In genomic region chr9:82776508-82776907, GRCh38 we compare ENCODE assay signal across 27 cellular contexts.
DNase-seq lines count a peak whose midpoint lies in the region; ATAC-seq, FAIRE-seq and TF ChIP-seq lines count a peak whose summit lies in the region.
"Had no signal": no experiment of that assay in that cellular context is flagged by ENCODE, and none has a peak within 500 bp of the region (broad histone marks: within the 10 kb centered on the region; RNA-seq: fewer than 3 reads in every experiment).

No MANE protein-coding gene starts in this region.

- no TSS peak for BruUV-seq in HepG2 (replicated peaks; lab: Mats Ljungman, UMichigan)

- intact Hi-C loops in HepG2 (cut with micrococcal nuclease; ENCODE audit: unreplicated experiment) (no loop called here), right lobe of liver (cut with DNase I) (no loop called here), left colon (cut with DNase I, micrococcal nuclease) (no loop called here), CD14-positive monocyte (cut with micrococcal nuclease) (no loop called here)

- CTCF ChIA-PET in HepG2 (lab: Yijun Ruan, JAX; ENCODE audit: low intra/inter-chr PET ratio, low total read pairs): no interaction called here

- H3K4me2 ChIP-seq in HepG2 (ENCODE audit: low read depth, low read length) (no peak overlapping the region), neural progenitor cell (no peak overlapping the region)
- H3K4me2 ChIP-seq: A549; BLaER1 treated with 17β-estradiol and CSF1 and Interleukin-3, amounts not matched to agents 10 nM and 100 nM had no signal

- in situ Hi-C loops in HepG2 (cut with HindIII; ENCODE audit: extremely low pct_ligation_motif_present, low pct_unique_long_range_greater_than_20kb): no loop called here

- H3K27ac Mint-ChIP-seq in neural progenitor cell (peak overlapping the region; percentile 25), CD14-positive monocyte (no peak overlapping the region)
- H3K27ac Mint-ChIP-seq: B cell; CD4-positive, alpha-beta memory T cell; CD4-positive, CD25-positive, alpha-beta regulatory T cell; CD8-positive, alpha-beta memory T cell had no signal

- no peaks in the 10 kb centered on the region for H3K4me1 ChIP-seq in HepG2 (ENCODE audit: insufficient read depth, low read length)
- no peaks in the 10 kb centered on the region for H3K4me1 ChIP-seq in right lobe of liver
- no peaks in the 10 kb centered on the region for H3K4me1 ChIP-seq in neural progenitor cell
- H3K4me1 ChIP-seq: A549; BLaER1 treated with 17β-estradiol and CSF1 and Interleukin-3, amounts not matched to agents 10 nM and 100 nM had no signal

- H3K9me3 Mint-ChIP-seq in neural progenitor cell (peaks cover 6% of the 10 kb centered on the region), CD14-positive monocyte (peaks cover 2 to 15% (median 6%) of the 10 kb centered on the region in 7 donors)

- H3K9me3 ChIP-seq in HepG2 (ENCODE audit: low read length): no peaks in the 10 kb centered on the region
- no peaks in the 10 kb centered on the region for H3K9me3 ChIP-seq in right lobe of liver
- H3K9me3 ChIP-seq in neural progenitor cell (ENCODE audit: low read depth): no peaks in the 10 kb centered on the region

- H3K79me2 ChIP-seq in HepG2 (ENCODE audit: insufficient read depth, low read length) (no peaks in the 10 kb centered on the region), neural progenitor cell (ENCODE audit: low read depth) (no peaks in the 10 kb centered on the region)

- no peaks in the 10 kb centered on the region for H3K27me3 ChIP-seq in HepG2 (ENCODE audit: control insufficient read depth in 1 of 2, insufficient read depth in 2 of 2, low read length in 2 of 2)
- no peaks in the 10 kb centered on the region for H3K27me3 ChIP-seq in right lobe of liver
- H3K27me3 ChIP-seq in neural progenitor cell: no peaks in the 10 kb centered on the region
- H3K27me3 ChIP-seq: BLaER1 treated with 17β-estradiol and CSF1 and Interleukin-3, amounts not matched to agents 10 nM and 100 nM had no signal

- H2AFZ ChIP-seq in HepG2 (ENCODE audit: low read length) (no peak overlapping the region), neural progenitor cell (replicated peaks) (no peak overlapping the region)

- peaks cover 8% of the 10 kb centered on the region for H3K4me1 Mint-ChIP-seq in neural progenitor cell
- no peaks in the 10 kb centered on the region for H3K4me1 Mint-ChIP-seq in CD14-positive monocyte
- H3K4me1 Mint-ChIP-seq: B cell; CD4-positive, alpha-beta memory T cell; CD4-positive, CD25-positive, alpha-beta regulatory T cell; CD8-positive, alpha-beta memory T cell had no signal

- ATAC-seq in HepG2 (no peak), right lobe of liver (no peak), left colon (peak; percentile 65), HG02970 (IDR thresholded peaks at IDR 0.05; ENCODE audit: low FRiP score, unreplicated experiment) (no peak), HG03469 (IDR thresholded peaks at IDR 0.05; ENCODE audit: unreplicated experiment) (no peak)
- ATAC-seq: A549, GM12878 had no signal

- DNase-seq in HepG2 (ENCODE audit: low spot score): no peak
- DNase-seq in right lobe of liver: no peak
- no peak for DNase-seq in left colon
- no peak for DNase-seq in neural progenitor cell (ENCODE audit: low spot score)
- DNase-seq in CD14-positive monocyte (ENCODE audit: low spot score): no peak
- DNase-seq: AML-193; CD4-positive, alpha-beta memory T cell; CD4-positive, CD25-positive, alpha-beta regulatory T cell; CD8-positive, alpha-beta memory T cell; COR-L47; DMS 273 treated with DMSO at 0.1 percent for 48 hours; DMS153; DMS53; DMS79; DND-41; EL; GDM1 had no signal

- no peak for FAIRE-seq in HepG2 (lab: Jason Lieb, UNC)
- FAIRE-seq: A549, GM12878, GM12892, GM19239 had no signal

- H3F3A ChIP-seq in neural progenitor cell (ENCODE audit: low read depth): no peaks in the 10 kb centered on the region

- H3K27me3 Mint-ChIP-seq in neural progenitor cell (ENCODE audit: insufficient read depth, low read depth): peaks cover 2% of the 10 kb centered on the region
- no peaks in the 10 kb centered on the region for H3K27me3 Mint-ChIP-seq in CD14-positive monocyte (ENCODE audit: low read depth in 3 of 3)
- H3K27me3 Mint-ChIP-seq: B cell; CD4-positive, alpha-beta memory T cell; CD4-positive, CD25-positive, alpha-beta regulatory T cell; CD8-positive, alpha-beta memory T cell had no signal

- H3K4me3 ChIP-seq in HepG2 (replicated peaks in 1 of 3; ENCODE audit: insufficient read depth in 1 of 3, low read depth in 2 of 3, low read length in 3 of 3): no peak overlapping the region
- no peak overlapping the region for H3K4me3 ChIP-seq in right lobe of liver
- H3K4me3 ChIP-seq in neural progenitor cell: no peak overlapping the region
- H3K4me3 ChIP-seq: A549; BLaER1 treated with 17β-estradiol and CSF1 and Interleukin-3, amounts not matched to agents 10 nM and 100 nM; GM12878 had no signal

- POLR2A ChIA-PET in HepG2 (lab: Yijun Ruan, JAX): no interaction called here

- TF ChIP-seq RAD21 in HepG2 (CRISPR knock-in tag; IDR thresholded peaks at IDR 0.05): no peak

- TF ChIP-seq CTCF in HepG2 (CRISPR knock-in tag; IDR thresholded peaks at IDR 0.05): no peak
- TF ChIP-seq CTCF in right lobe of liver (IDR thresholded peaks at IDR 0.05): no peak
- no peak for TF ChIP-seq CTCF in neural progenitor cell (IDR thresholded peaks at IDR 0.05)
- no peak for TF ChIP-seq CTCF in CD14-positive monocyte (IDR thresholded peaks at IDR 0.05)

- H4K20me1 ChIP-seq in HepG2 (ENCODE audit: insufficient read depth, low read length) (no peaks in the 10 kb centered on the region), neural progenitor cell (ENCODE audit: low read depth) (no peaks in the 10 kb centered on the region)
- H4K20me1 ChIP-seq: BLaER1 treated with 17β-estradiol and CSF1 and Interleukin-3, amounts not matched to agents 10 nM and 100 nM had no signal

- H3K36me3 ChIP-seq in HepG2 (replicated peaks in 1 of 2; ENCODE audit: control insufficient read depth in 1 of 2, insufficient read depth in 2 of 2, low read length in 2 of 2): no peaks in the 10 kb centered on the region
- no peaks in the 10 kb centered on the region for H3K36me3 ChIP-seq in right lobe of liver
- no peaks in the 10 kb centered on the region for H3K36me3 ChIP-seq in neural progenitor cell
- H3K36me3 ChIP-seq: BLaER1 treated with 17β-estradiol and CSF1 and Interleukin-3, amounts not matched to agents 10 nM and 100 nM had no signal

- no peak overlapping the region for H3K9ac ChIP-seq in HepG2 (ENCODE audit: insufficient read depth, low read depth, low read length)
- no peak overlapping the region for H3K9ac ChIP-seq in neural progenitor cell
- H3K9ac ChIP-seq: BLaER1 treated with 17β-estradiol and CSF1 and Interleukin-3, amounts not matched to agents 10 nM and 100 nM had no signal

- TF ChIP-seq POLR2A in HepG2 (IDR thresholded peaks at IDR 0.05; ENCODE audit: insufficient read depth in 1 of 2, low read depth in 2 of 2, low read length in 2 of 2): no peak
- TF ChIP-seq POLR2A in right lobe of liver (IDR thresholded peaks at IDR 0.05): no peak

- H3K4me3 Mint-ChIP-seq in neural progenitor cell (no peak overlapping the region), CD14-positive monocyte (no peak overlapping the region)
- H3K4me3 Mint-ChIP-seq: B cell; CD4-positive, alpha-beta memory T cell; CD4-positive, CD25-positive, alpha-beta regulatory T cell; CD8-positive, alpha-beta memory T cell had no signal

- TF ChIP-seq EP300 in HepG2 (IDR thresholded peaks at IDR 0.05; ENCODE audit: low read depth in 2 of 2, low read length in 2 of 2) (no peak), HepG2 (CRISPR knock-in tag; IDR thresholded peaks at IDR 0.05; ENCODE audit: borderline replicate concordance) (no peak)

- H3K27ac ChIP-seq in HepG2 (ENCODE audit: extremely low read length, insufficient read depth, low read length) (no peak overlapping the region), right lobe of liver (no peak overlapping the region), neural progenitor cell (no peak overlapping the region)
- H3K27ac ChIP-seq: 22Rv1; A549; BLaER1 treated with 17β-estradiol and CSF1 and Interleukin-3, amounts not matched to agents 10 nM and 100 nM; C4-2B had no signal

- H3K36me3 Mint-ChIP-seq in neural progenitor cell (no peaks in the 10 kb centered on the region), CD14-positive monocyte (no peaks in the 10 kb centered on the region)
- H3K36me3 Mint-ChIP-seq: CD4-positive, alpha-beta memory T cell; CD4-positive, CD25-positive, alpha-beta regulatory T cell; CD8-positive, alpha-beta memory T cell had no signal

TF ChIP-seq in HepG2, 621 proteins besides CTCF, POLR2A, EP300 and RAD21:
- TF ChIP-seq PRDM15 (CRISPR knock-in tag; IDR thresholded peaks at IDR 0.05) (0 out of 2 replicates have a peak, but pooled peaks have one; percentile 65), SMYD3 (CRISPR knock-in tag; IDR thresholded peaks at IDR 0.05) (no peak), KDM1A (CRISPR knock-in tag; IDR thresholded peaks at IDR 0.05) (no peak), ZIK1 (CRISPR knock-in tag; IDR thresholded peaks at IDR 0.05; ENCODE audit: borderline replicate concordance, low read depth) (no peak)
